22 cellular contexts compared by ENCODE assay signal in genomic region chr5:167167191-167167590, GRCh38.
"Had no signal": no experiment of that assay in that cellular context is flagged by ENCODE, and none has a peak within 500 bp of the region (broad histone marks: within the 10 kb centered on the region; RNA-seq: fewer than 3 reads in every experiment).

No MANE protein-coding gene starts in this region.

- H3K27me3 Mint-ChIP-seq: activated naive CD4-positive, alpha-beta T cell treated with anti-CD3 and anti-CD28 coated beads, Interleukin-2, amount 50 U/mL, for 24 hours had no signal

- H3K27ac Mint-ChIP-seq: activated CD8-positive, alpha-beta T cell treated with anti-CD3 and anti-CD28 coated beads, Interleukin-2, amount 10 ng/mL, durations not matched to agents 7 days and 5 days; activated naive CD4-positive, alpha-beta T cell treated with anti-CD3 and anti-CD28 coated beads, Interleukin-2, amount 50 U/mL, for 24 hours; T-helper 1 cell treated with Interleukin-12 subunit alpha and Interleukin-12 subunit beta and Interleukin-4 antibody, amounts not matched to agents 30 μg/mL and 1 μg/mL, for 36 hours had no signal

- H3K27me3 ChIP-seq: ascending aorta, body of pancreas had no signal

- H3K4me3 ChIP-seq: ascending aorta, body of pancreas had no signal

- H3K36me3 Mint-ChIP-seq: activated naive CD4-positive, alpha-beta T cell treated with anti-CD3 and anti-CD28 coated beads, Interleukin-2, amount 50 U/mL, for 24 hours had no signal

- H3K4me3 Mint-ChIP-seq: activated CD8-positive, alpha-beta T cell treated with anti-CD3 and anti-CD28 coated beads, Interleukin-2, amount 10 ng/mL, durations not matched to agents 7 days and 5 days; activated naive CD4-positive, alpha-beta T cell treated with anti-CD3 and anti-CD28 coated beads, Interleukin-2, amount 50 U/mL, for 24 hours; T-helper 1 cell treated with Interleukin-12 subunit alpha and Interleukin-12 subunit beta and Interleukin-4 antibody, amounts not matched to agents 30 μg/mL and 1 μg/mL, for 36 hours had no signal

- ATAC-seq: activated CD4-positive, CD25-positive, alpha-beta regulatory T cell treated with anti-CD3 and anti-CD28 coated beads, Interleukin-2, amount 50 U/mL, for 24 hours; activated CD8-positive, alpha-beta T cell treated with anti-CD3 and anti-CD28 coated beads, Interleukin-2, amount 10 ng/mL, durations not matched to agents 7 days and 5 days; body of pancreas had no signal

- H3K27ac ChIP-seq: ascending aorta, body of pancreas had no signal

- H3K36me3 ChIP-seq: ascending aorta had no signal

- DNase-seq: activated CD4-positive, alpha-beta T cell treated with anti-CD3 and anti-CD28 coated beads for 4 hours; activated CD4-positive, alpha-beta T cell treated with anti-CD3 and anti-CD28 coated beads, Interleukin-2, amount 50 U/mL, for 4 hours; activated CD8-positive, alpha-beta memory T cell treated with anti-CD3 and anti-CD28 coated beads, Interleukin-2, amount 50 U/mL, for 48 hours; activated CD8-positive, alpha-beta T cell treated with anti-CD3 and anti-CD28 coated beads, Interleukin-2, amount 10 ng/mL, durations not matched to agents 7 days and 5 days; activated T-cell treated with anti-CD3 and anti-CD28 coated beads, Interleukin-2, amount 50 U/mL, for 1 hour; amniotic stem cell; body of pancreas; central memory CD4-positive, alpha-beta T cell; MM.1S; NCI-H1105; NCI-H1436; NCI-H1694 treated with DMSO at 0.1 percent for 48 hours; NCI-H2029 treated with DMSO at 0.1 percent for 48 hours; NCI-H345; NCI-H510A; NCI-H526 treated with DMSO at 0.1 percent for 48 hours; NCI-H82; Right ventricle myocardium superior had no signal

- H3K4me1 ChIP-seq: ascending aorta, body of pancreas had no signal

- H3K9me3 ChIP-seq: ascending aorta, body of pancreas had no signal

- H3K4me1 Mint-ChIP-seq: activated naive CD4-positive, alpha-beta T cell treated with anti-CD3 and anti-CD28 coated beads, Interleukin-2, amount 50 U/mL, for 24 hours had no signal
